ENCODE assay signal across 11 cellular contexts in the genomic region with DNA sequence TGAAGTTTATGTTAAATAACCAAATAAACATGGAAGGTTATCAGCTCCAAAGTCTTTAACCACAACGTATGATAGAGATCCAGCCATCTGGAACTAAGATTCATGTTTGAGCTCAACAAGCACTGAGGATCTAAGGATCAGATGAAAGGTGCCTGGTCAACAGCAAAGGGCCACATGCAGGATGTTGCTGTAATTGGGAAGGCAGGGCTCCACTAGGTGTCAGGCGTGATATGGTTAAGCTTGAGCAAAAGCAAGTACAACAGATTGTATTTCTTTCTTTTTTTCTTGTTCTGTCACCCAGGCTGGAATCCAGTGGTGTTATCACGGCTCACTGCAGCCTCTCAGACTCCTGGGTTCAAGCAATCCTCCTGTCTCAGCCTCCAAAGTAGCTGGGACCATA. TPM values are rescaled to one million over a fixed set of nuclear protein-coding genes. Genes with fewer than 3 reads are reported as not detected.
A peak's percentile ranks its signal among the peaks of the same experiment; 100 is the strongest.
DNase-seq lines count a peak whose midpoint lies in the region; ATAC-seq and TF ChIP-seq lines count a peak whose summit lies in the region.
"Had no signal": no experiment of that assay in that cellular context is flagged by ENCODE, and none has a peak within 500 bp of the region (broad histone marks: within the 10 kb centered on the region; RNA-seq: fewer than 3 reads in every experiment).

No MANE protein-coding gene starts in this region.

- no peak overlapping the region for H3K4me3 ChIP-seq in AG04449 (ENCODE audit: low read depth, low read length)
- no peak overlapping the region for H3K4me3 ChIP-seq in foreskin fibroblast (ENCODE audit: low read depth in 1 of 2, low read length in 2 of 2)
- H3K4me3 ChIP-seq in upper lobe of left lung: no peak overlapping the region
- H3K4me3 ChIP-seq: lung had no signal

- H3K27me3 ChIP-seq in upper lobe of left lung: no peaks in the 10 kb centered on the region

- no peak for TF ChIP-seq EP300 in upper lobe of left lung (IDR thresholded peaks at IDR 0.05)

- CTCF ChIA-PET in AG04449 (lab: Yijun Ruan, JAX): interaction anchor here (0.6 to 2.7 kb wide), 9 partner anchors 9 to 1390 kb away, joined by 3 to 20 read pairs (median 4); no protein-coding TSS in a partner anchor

- no peak overlapping the region for H3K27ac ChIP-seq in upper lobe of left lung

- H3K36me3 ChIP-seq in upper lobe of left lung: peaks cover 0 to 2% (median 0%) of the 10 kb centered on the region in 4 donors

- no peak for TF ChIP-seq POLR2A in upper lobe of left lung (IDR thresholded peaks at IDR 0.05)

- POLR2A ChIA-PET in AG04449 (lab: Yijun Ruan, JAX): no interaction called here

- ATAC-seq in upper lobe of left lung (ENCODE audit: low FRiP score in 2 of 2): no peak

- 73 to 79% methylated on average over 3 of the region's 3 CpGs for WGBS in upper lobe of left lung, 2 donors

- H3K9me3 ChIP-seq in upper lobe of left lung: no peaks in the 10 kb centered on the region

- no peaks in the 10 kb centered on the region for H3K4me1 ChIP-seq in upper lobe of left lung

- in situ Hi-C loops in SK-MEL-5 (cut with HindIII; ENCODE audit: low pct_unique_long_range_greater_than_20kb, low sequenced_read_pairs): no loop called here

- no peak for DNase-seq in AG04449 (ENCODE audit: low read depth, low spot score)
- DNase-seq in SK-MEL-5 (ENCODE audit: low read depth, low spot score): peak; percentile 51
- peak in 1 of 2 donors; percentile 36 for DNase-seq in foreskin fibroblast
- no peak for DNase-seq in NCI-H1436 (lab: John Stamatoyannopoulos, UW)
- DNase-seq in NCI-H510A (lab: John Stamatoyannopoulos, UW): no peak
- no peak for DNase-seq in upper lobe of left lung
- no peak for DNase-seq in foreskin melanocyte
- DNase-seq: CD4-positive, alpha-beta memory T cell had no signal

- TF ChIP-seq CTCF in AG04449 (IDR thresholded peaks at IDR 0.05; ENCODE audit: insufficient read depth, low read length, missing control alignments) (peak; percentile 21), GM12873 (IDR thresholded peaks at IDR 0.05; ENCODE audit: insufficient read depth, low read depth, low read length, missing control alignments) (peak; percentile 22), foreskin fibroblast (IDR thresholded peaks at IDR 0.05; ENCODE audit: low read depth, low read length) (peak; percentile 32), upper lobe of left lung (IDR thresholded peaks at IDR 0.05) (no peak)

RNA-seq across cellular contexts. Expression of gene EBPL, which starts 12.0 kb away (rescaled TPM):
- total RNA-seq in SK-MEL-5 (2014; rRNA removed; shearing (Covaris generic)): 97.8 and 114 TPM in 2 replicates
- polyA plus RNA-seq in SK-MEL-5 (2015; cell fraction: cytosol; rRNA removed): 68.4 and 84.7 TPM in 2 replicates
- polyA plus RNA-seq in SK-MEL-5 (2015; cell fraction: nucleus; rRNA removed): 16.7 and 39.0 TPM in 2 replicates
- 10 to 100 TPM; 26.2 to 82.3 (median 54.8) TPM for total RNA-seq in upper lobe of left lung

RNA-seq across cellular contexts. Expression of gene ARL11, which starts 50.9 kb away (rescaled TPM):
- not detected in 2 replicates for total RNA-seq in SK-MEL-5 (2014; rRNA removed; shearing (Covaris generic))
- polyA plus RNA-seq in SK-MEL-5 (2015; cell fraction: cytosol; rRNA removed): 0.04 TPM in 1 of 2 replicates, not detected in the other
- not detected in 2 replicates for polyA plus RNA-seq in SK-MEL-5 (2015; cell fraction: nucleus; rRNA removed)
- 1 to 10 TPM; 1.4 to 8.4 (median 4.9) TPM for total RNA-seq in upper lobe of left lung
- total RNA-seq: NCI-H460 had no signal

Comparison
In these comparisons a context has a peak if more than half of its experiments do, and no peak if none do; other contexts are left out.
1. CTCF ChIP-seq: peak in AG04449 (single experiment), GM12873 (single experiment) and foreskin fibroblast (single experiment); none in upper lobe of left lung (0 of 6).